Comparison of ENCODE assay signal across 35 cellular contexts in the genomic region with DNA sequence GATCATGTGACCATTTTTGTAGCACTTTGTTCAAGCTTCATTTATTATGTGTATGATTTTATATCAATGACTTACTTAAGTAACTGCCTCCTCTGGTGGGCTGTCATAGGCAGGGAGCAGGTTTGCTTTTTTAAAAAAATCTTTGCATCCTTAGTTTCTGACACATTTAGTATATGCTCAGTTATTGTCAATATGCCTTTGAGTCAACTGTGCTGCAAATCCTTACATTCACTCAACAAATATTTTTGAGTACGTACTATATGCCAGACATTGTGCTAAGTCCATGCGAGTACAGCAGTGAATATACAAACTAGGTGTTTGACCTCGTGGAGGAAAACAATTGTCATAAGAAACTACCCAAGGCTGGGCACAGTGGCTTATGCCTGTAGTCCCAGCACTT.
"Had no signal": no experiment of that assay in that cellular context is flagged by ENCODE, and none has a peak within 500 bp of the region (broad histone marks: within the 10 kb centered on the region; RNA-seq: fewer than 3 reads in every experiment).

No MANE protein-coding gene starts in this region.

- H3K4me3 Mint-ChIP-seq: activated B cell treated with CpG ODN at 0.5 μM for 24 hours; activated CD4-positive, alpha-beta memory T cell treated with anti-CD3 and anti-CD28 coated beads for 36 hours; activated CD4-positive, alpha-beta T cell treated with anti-CD3 and anti-CD28 coated beads, Interleukin-2, amount 10 ng/mL, durations not matched to agents 24 days and 14 days; activated CD8-positive, alpha-beta T cell treated with anti-CD3 and anti-CD28 coated beads for 36 hours; activated naive CD4-positive, alpha-beta T cell treated with anti-CD3 and anti-CD28 coated beads for 36 hours; activated naive CD8-positive, alpha-beta T cell treated with anti-CD3 and anti-CD28 coated beads for 36 hours; activated T-cell treated with anti-CD3 and anti-CD28 coated beads, Interleukin-2, amount 50 U/mL, for 4 hours; activated T-cell treated with anti-CD3 and anti-CD28 coated beads, Interleukin-2, amount 50 U/mL, for 72 hours; activated T-helper 1 cell treated with anti-CD3 and anti-CD28 coated beads, Interleukin-12 subunit alpha, Interleukin-12 subunit beta, Interleukin-2, Interleukin-4 antibody, amounts not matched to agents 30 ng/mL and 10 ng/mL and 1 ng/mL, durations not matched to agents 14 hours and 24 hours and 36 hours; activated T-helper 17 cell treated with anti-CD3 and anti-CD28 coated beads, Interleukin-2, amount 50 U/mL, for 72 hours; T-helper 2 cell treated with Interferon-gamma antibody and Interleukin-4, amounts not matched to agents 5 μg/mL and 100 μg/mL, for 36 hours had no signal

- H3K27ac Mint-ChIP-seq: activated B cell treated with CpG ODN at 0.5 μM for 24 hours; activated CD4-positive, alpha-beta memory T cell treated with anti-CD3 and anti-CD28 coated beads for 36 hours; activated CD4-positive, alpha-beta T cell treated with anti-CD3 and anti-CD28 coated beads, Interleukin-2, amount 10 ng/mL, durations not matched to agents 24 days and 14 days; activated CD8-positive, alpha-beta T cell treated with anti-CD3 and anti-CD28 coated beads for 36 hours; activated naive CD4-positive, alpha-beta T cell treated with anti-CD3 and anti-CD28 coated beads for 36 hours; activated naive CD4-positive, alpha-beta T cell treated with anti-CD3 and anti-CD28 coated beads, Interleukin-2, amount 50 U/mL, for 72 hours; activated naive CD8-positive, alpha-beta T cell treated with anti-CD3 and anti-CD28 coated beads for 36 hours; activated T-cell treated with anti-CD3 and anti-CD28 coated beads, Interleukin-2, amount 50 U/mL, for 72 hours; activated T-helper 1 cell treated with anti-CD3 and anti-CD28 coated beads, Interleukin-12 subunit alpha, Interleukin-12 subunit beta, Interleukin-2, Interleukin-4 antibody, amounts not matched to agents 30 ng/mL and 10 ng/mL and 1 ng/mL, durations not matched to agents 14 hours and 24 hours and 36 hours; activated T-helper 17 cell treated with anti-CD3 and anti-CD28 coated beads, Interleukin-2, amount 50 U/mL, for 72 hours had no signal

- H3K27me3 ChIP-seq: adrenal gland, body of pancreas, brain microvascular endothelial cell, breast epithelium had no signal

- H3K36me3 ChIP-seq: adrenal gland, brain microvascular endothelial cell, breast epithelium had no signal

- FAIRE-seq: astrocyte, TTC549 had no signal

- H3K4me1 ChIP-seq: adrenal gland, breast epithelium had no signal

- H3K27me3 Mint-ChIP-seq: activated B cell treated with CpG ODN at 0.5 μM for 24 hours; activated CD4-positive, alpha-beta memory T cell treated with anti-CD3 and anti-CD28 coated beads for 36 hours; activated CD8-positive, alpha-beta T cell treated with anti-CD3 and anti-CD28 coated beads for 36 hours; activated T-helper 17 cell treated with anti-CD3 and anti-CD28 coated beads, Interleukin-2, amount 50 U/mL, for 72 hours had no signal

- H3K9me3 ChIP-seq: adrenal gland, body of pancreas, breast epithelium had no signal

- DNase-seq: activated B cell treated with CpG ODN at 0.5 μM for 24 hours; activated CD4-positive, alpha-beta memory T cell treated with anti-CD3 and anti-CD28 coated beads for 36 hours; activated CD4-positive, alpha-beta T cell treated with anti-CD3 and anti-CD28 coated beads for 4 hours; activated CD4-positive, alpha-beta T cell treated with anti-CD3 and anti-CD28 coated beads, Interleukin-2, amount 10 ng/mL, durations not matched to agents 24 days and 14 days; activated CD4-positive, alpha-beta T cell treated with anti-CD3 and anti-CD28 coated beads, Interleukin-2, amount 50 U/mL, for 1 hour; activated CD4-positive, alpha-beta T cell treated with anti-CD3 and anti-CD28 coated beads, Interleukin-2, amount 50 U/mL, for 4 hours; activated CD4-positive, CD25-positive, alpha-beta regulatory T cell treated with anti-CD3 and anti-CD28 coated beads, Interleukin-2, amount 50 U/mL, for 72 hours; activated CD8-positive, alpha-beta memory T cell treated with anti-CD3 and anti-CD28 coated beads, Interleukin-2, amount 50 U/mL, for 4 hours; activated CD8-positive, alpha-beta T cell treated with anti-CD3 and anti-CD28 coated beads for 36 hours; activated effector memory CD4-positive, alpha-beta T cell treated with anti-CD3 and anti-CD28 coated beads, Interleukin-2, amount 50 U/mL, for 16 hours; activated gamma-delta T cell treated with Interleukin-2 at 50 U/mL for 16 hours; activated naive CD4-positive, alpha-beta T cell; activated naive CD4-positive, alpha-beta T cell treated with anti-CD3 and anti-CD28 coated beads for 36 hours; activated naive CD4-positive, alpha-beta T cell treated with anti-CD3 and anti-CD28 coated beads, Interleukin-2, amount 50 U/mL, for 16 hours; activated naive CD8-positive, alpha-beta T cell treated with anti-CD3 and anti-CD28 coated beads for 36 hours; activated T-cell treated with anti-CD3 and anti-CD28 coated beads for 4 hours; activated T-cell treated with anti-CD3 and anti-CD28 coated beads, Interleukin-2, amount 50 U/mL, for 1 hour; activated T-cell treated with anti-CD3 and anti-CD28 coated beads, Interleukin-2, amount 50 U/mL, for 4 hours; activated T-cell treated with anti-CD3 and anti-CD28 coated beads, Interleukin-2, amount 50 U/mL, for 72 hours; adrenal gland; amniotic stem cell; aorta; body of pancreas; brain microvascular endothelial cell; central memory CD4-positive, alpha-beta T cell; T-helper 2 cell; T-helper 9 cell had no signal

- ATAC-seq: activated CD8-positive, alpha-beta T cell treated with anti-CD3 and anti-CD28 coated beads for 36 hours; activated naive CD4-positive, alpha-beta T cell treated with anti-CD3 and anti-CD28 coated beads, Interleukin-2, amount 50 U/mL, for 72 hours; activated T-cell treated with anti-CD3 and anti-CD28 coated beads, Interleukin-2, amount 50 U/mL, for 4 hours; activated T-cell treated with anti-CD3 and anti-CD28 coated beads, Interleukin-2, amount 50 U/mL, for 72 hours; activated T-helper 17 cell treated with anti-CD3 and anti-CD28 coated beads, Interleukin-2, amount 50 U/mL, for 72 hours; body of pancreas had no signal

- H3K4me3 ChIP-seq: adrenal gland, body of pancreas, breast epithelium had no signal

- H3K27ac ChIP-seq: adrenal gland, body of pancreas, brain microvascular endothelial cell, breast epithelium, VCaP had no signal
